In genomic region chr16:30457256-30457655, GRCh38 we compare ENCODE assay signal across 19 cellular contexts. TPM values are rescaled to one million over a fixed set of nuclear protein-coding genes. Genes with fewer than 3 reads are reported as not detected.
DNase-seq lines count a peak whose midpoint lies in the region; ATAC-seq and TF ChIP-seq lines count a peak whose summit lies in the region.
"Had no signal": no experiment of that assay in that cellular context is flagged by ENCODE, and none has a peak within 500 bp of the region (broad histone marks: within the 10 kb centered on the region; RNA-seq: fewer than 3 reads in every experiment).

No MANE protein-coding gene starts in this region.

- H3K27ac Mint-ChIP-seq in activated CD4-positive, alpha-beta T cell treated with anti-CD3 and anti-CD28 coated beads for 36 hours, result peak overlapping the region; percentile 76
- H3K27ac Mint-ChIP-seq in activated CD8-positive, alpha-beta T cell treated with anti-CD3 and anti-CD28 coated beads, Interleukin-2, amount 10 ng/mL, durations not matched to agents 7 days and 5 days, result peak overlapping the region; percentile 18

- H3K27me3 Mint-ChIP-seq in activated CD4-positive, alpha-beta T cell treated with anti-CD3 and anti-CD28 coated beads for 36 hours, result no peaks in the 10 kb centered on the region
- H3K27me3 Mint-ChIP-seq in activated CD8-positive, alpha-beta T cell treated with anti-CD3 and anti-CD28 coated beads, Interleukin-2, amount 10 ng/mL, durations not matched to agents 7 days and 5 days (ENCODE audit: low read depth), result no peaks in the 10 kb centered on the region

- DNase-seq in activated CD4-positive, alpha-beta T cell treated with anti-CD3 and anti-CD28 coated beads for 36 hours, result no peak
- no peak for DNase-seq in activated CD4-positive, alpha-beta T cell treated with anti-CD3 and anti-CD28 coated beads for 4 hours
- no peak for DNase-seq in GM12865 (ENCODE audit: low read depth)
- DNase-seq in activated CD8-positive, alpha-beta T cell treated with anti-CD3 and anti-CD28 coated beads, Interleukin-2, amount 10 ng/mL, durations not matched to agents 7 days and 5 days, result no peak
- no peak for DNase-seq in left lobe of liver (ENCODE audit: low spot score)
- no peak for DNase-seq in NCI-H1694 treated with DMSO at 0.1 percent for 48 hours (lab: John Stamatoyannopoulos, UW)
- DNase-seq in GM19240 (ENCODE audit: insufficient read length, low spot score), result no peak
- DNase-seq: activated CD4-positive, alpha-beta T cell treated with anti-CD3 and anti-CD28 coated beads for 1 hour; C1 segment of cervical spinal cord; DMS79 treated with DMSO at 0.1 percent for 48 hours; hippocampal formation; kidney; midbrain; NCI-H226; SHP77 treated with DMSO at 0.1 percent for 48 hours; stimulated activated CD4-positive, alpha-beta T cell treated with anti-CD3 and anti-CD28 coated beads, Interleukin-15, amount 100 ng/mL, for 24 hours; T-helper 9 cell had no signal

- peak overlapping the region; percentile 42 for H3K4me3 ChIP-seq in GM12865 (ENCODE audit: low read depth, low read length)

- POLR2A ChIA-PET in activated CD4-positive, alpha-beta T cell treated with anti-CD3 and anti-CD28 coated beads for 36 hours (lab: Charles Lee), result interaction anchor here (0.6 to 2.4 kb wide), 4 partner anchors 17 to 420 kb away, joined by 3 to 11 read pairs (median 6); partner anchors contain the start of gene DCTPP1
- POLR2A ChIA-PET in activated CD8-positive, alpha-beta T cell treated with anti-CD3 and anti-CD28 coated beads, Interleukin-2, amount 10 ng/mL, durations not matched to agents 7 days and 5 days (lab: Charles Lee), result interaction anchor here (0.6 to 9.2 kb wide), 6 partner anchors 7 to 101 kb away, joined by 3 to 206 read pairs (median 12); partner anchors contain the start of genes DCTPP1, ITGAL, SEPHS2 and ZNF764

- intact Hi-C loops in activated CD4-positive, alpha-beta T cell treated with anti-CD3 and anti-CD28 coated beads for 36 hours (cut with DNase I, micrococcal nuclease), result loop anchor here in 1 of 2 experiments (5.0 kb wide), 1 partner anchor 70 kb away; the partner anchor contains the start of gene ZNF768

- H3K4me1 Mint-ChIP-seq in activated CD4-positive, alpha-beta T cell treated with anti-CD3 and anti-CD28 coated beads for 36 hours, result peaks cover 64% of the 10 kb centered on the region
- peaks cover 74% of the 10 kb centered on the region for H3K4me1 Mint-ChIP-seq in activated CD8-positive, alpha-beta T cell treated with anti-CD3 and anti-CD28 coated beads, Interleukin-2, amount 10 ng/mL, durations not matched to agents 7 days and 5 days (ENCODE audit: low read depth)

- no peak for ATAC-seq in activated CD4-positive, alpha-beta T cell treated with anti-CD3 and anti-CD28 coated beads for 36 hours
- ATAC-seq in activated CD8-positive, alpha-beta T cell treated with anti-CD3 and anti-CD28 coated beads, Interleukin-2, amount 10 ng/mL, durations not matched to agents 7 days and 5 days, result no peak
- ATAC-seq in left lobe of liver (peak; percentile 75), GM19455 (IDR thresholded peaks at IDR 0.05; ENCODE audit: unreplicated experiment) (no peak)

- H3K9me3 Mint-ChIP-seq in activated CD4-positive, alpha-beta T cell treated with anti-CD3 and anti-CD28 coated beads for 36 hours (ENCODE audit: low read depth), result no peaks in the 10 kb centered on the region
- no peaks in the 10 kb centered on the region for H3K9me3 Mint-ChIP-seq in activated CD8-positive, alpha-beta T cell treated with anti-CD3 and anti-CD28 coated beads, Interleukin-2, amount 10 ng/mL, durations not matched to agents 7 days and 5 days (ENCODE audit: insufficient read depth)

- TF ChIP-seq CTCF in GM12865 (IDR thresholded peaks at IDR 0.05; ENCODE audit: insufficient read depth, low read depth, low read length, missing control alignments), result no peak

- no peaks in the 10 kb centered on the region for H3K36me3 Mint-ChIP-seq in activated CD4-positive, alpha-beta T cell treated with anti-CD3 and anti-CD28 coated beads for 36 hours (ENCODE audit: low read depth)
- H3K36me3 Mint-ChIP-seq in activated CD8-positive, alpha-beta T cell treated with anti-CD3 and anti-CD28 coated beads, Interleukin-2, amount 10 ng/mL, durations not matched to agents 7 days and 5 days (ENCODE audit: low read depth), result peaks cover 8% of the 10 kb centered on the region

- no peak overlapping the region for H3K4me3 Mint-ChIP-seq in activated CD4-positive, alpha-beta T cell treated with anti-CD3 and anti-CD28 coated beads for 36 hours
- H3K4me3 Mint-ChIP-seq in activated CD8-positive, alpha-beta T cell treated with anti-CD3 and anti-CD28 coated beads, Interleukin-2, amount 10 ng/mL, durations not matched to agents 7 days and 5 days, result no peak overlapping the region

- CTCF ChIA-PET in activated CD4-positive, alpha-beta T cell treated with anti-CD3 and anti-CD28 coated beads for 36 hours (lab: Charles Lee), result interaction anchor here (0.7 to 7.0 kb wide), 9 partner anchors 8 to 153 kb away, joined by 3 to 39 read pairs (median 6); partner anchors contain the start of genes DCTPP1, ITGAL, SEPHS2 and ZNF689
- CTCF ChIA-PET in activated CD8-positive, alpha-beta T cell treated with anti-CD3 and anti-CD28 coated beads, Interleukin-2, amount 10 ng/mL, durations not matched to agents 7 days and 5 days (lab: Charles Lee), result interaction anchor here (0.8 to 7.0 kb wide), 11 partner anchors 9 to 159 kb away, joined by 3 to 95 read pairs (median 4); partner anchors contain the start of genes DCTPP1, ITGAL and SEPHS2

RNA-seq across cellular contexts. Expression of gene SEPHS2, which starts 11.6 kb away (rescaled TPM):
- total RNA-seq in activated CD4-positive, alpha-beta T cell treated with anti-CD3 and anti-CD28 coated beads for 36 hours, result 10 to 100 TPM; 37.8 to 56.0 TPM
- total RNA-seq in activated CD8-positive, alpha-beta T cell treated with anti-CD3 and anti-CD28 coated beads, Interleukin-2, amount 10 ng/mL, durations not matched to agents 7 days and 5 days, result 10 to 100 TPM; 64.6 to 68.7 TPM
- total RNA-seq in left lobe of liver, result 199 TPM

RNA-seq across cellular contexts. Expression of gene ITGAL, which starts 15.3 kb away (rescaled TPM):
- total RNA-seq in activated CD4-positive, alpha-beta T cell treated with anti-CD3 and anti-CD28 coated beads for 36 hours, result 100 to 1,000 TPM; 210 to 222 TPM
- total RNA-seq in activated CD8-positive, alpha-beta T cell treated with anti-CD3 and anti-CD28 coated beads, Interleukin-2, amount 10 ng/mL, durations not matched to agents 7 days and 5 days, result 100 to 1,000 TPM; 458 to 471 TPM
- 11.0 TPM for total RNA-seq in left lobe of liver
- total RNA-seq: M059J had no signal

RNA-seq across cellular contexts. Expression of gene DCTPP1, which starts 27.4 kb away (rescaled TPM):
- total RNA-seq in activated CD4-positive, alpha-beta T cell treated with anti-CD3 and anti-CD28 coated beads for 36 hours, result 100 to 1,000 TPM in 1 of 2 experiments, 10 to 100 TPM in 1; 89.3 to 102 TPM
- 10 to 100 TPM; 87.3 to 92.8 TPM for total RNA-seq in activated CD8-positive, alpha-beta T cell treated with anti-CD3 and anti-CD28 coated beads, Interleukin-2, amount 10 ng/mL, durations not matched to agents 7 days and 5 days
- total RNA-seq in left lobe of liver, result 11.1 TPM

RNA-seq across cellular contexts. Expression of gene ZNF771, which starts 49.9 kb away (rescaled TPM):
- 1 to 10 TPM; 3.8 to 4.0 TPM for total RNA-seq in activated CD4-positive, alpha-beta T cell treated with anti-CD3 and anti-CD28 coated beads for 36 hours
- total RNA-seq in activated CD8-positive, alpha-beta T cell treated with anti-CD3 and anti-CD28 coated beads, Interleukin-2, amount 10 ng/mL, durations not matched to agents 7 days and 5 days, result 1 to 10 TPM; 3.3 to 3.9 TPM
- total RNA-seq in left lobe of liver, result 13.5 TPM

Comparison
In these comparisons a context has a peak if more than half of its experiments do, and no peak if none do; other contexts are left out.
1. RNA of gene ITGAL, which starts 15.3 kb away (total RNA-seq): 458 to 471 TPM in activated CD8-positive, alpha-beta T cell treated with anti-CD3 and anti-CD28 coated beads, Interleukin-2, amount 10 ng/mL, durations not matched to agents 7 days and 5 days and 210 to 222 TPM in activated CD4-positive, alpha-beta T cell treated with anti-CD3 and anti-CD28 coated beads for 36 hours; 11.0 TPM in left lobe of liver (single experiment); every median in the first group is over 10 times any median in the second.